18 cellular contexts compared by ENCODE assay signal in the genomic region with DNA sequence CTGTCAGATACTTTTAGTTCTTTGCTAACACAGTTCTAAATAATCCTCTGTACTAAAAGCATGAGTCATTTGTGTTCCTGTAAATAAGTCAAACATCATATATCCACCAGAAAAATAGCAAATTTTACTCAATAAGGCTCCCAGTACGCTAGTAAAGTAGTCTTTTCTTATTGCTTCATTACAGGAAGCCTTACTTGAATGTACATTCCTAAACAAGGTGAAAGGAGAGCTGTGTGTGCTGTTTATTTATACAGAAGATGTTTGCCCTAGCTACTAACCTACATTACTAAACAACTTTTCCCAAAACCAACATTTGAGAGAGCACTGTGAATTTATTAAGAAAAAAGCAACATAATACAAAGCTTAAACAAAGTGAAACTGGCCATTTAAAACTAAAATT.
"Had no signal": no experiment of that assay in that cellular context is flagged by ENCODE, and none has a peak within 500 bp of the region (broad histone marks: within the 10 kb centered on the region; RNA-seq: fewer than 3 reads in every experiment).

No MANE protein-coding gene starts in this region.

- H3K27me3 Mint-ChIP-seq: activated naive CD8-positive, alpha-beta T cell; activated T-cell treated with anti-CD3 and anti-CD28 coated beads, Interleukin-2, amount 50 U/mL, for 24 hours; naive thymus-derived CD4-positive, alpha-beta T cell had no signal

- H3K27ac ChIP-seq: coronary artery, lower lobe of right lung had no signal

- ATAC-seq: activated CD4-positive, CD25-positive, alpha-beta regulatory T cell treated with anti-CD3 and anti-CD28 coated beads, Interleukin-2, amount 50 U/mL, for 24 hours; left cardiac atrium; lower lobe of right lung; naive thymus-derived CD4-positive, alpha-beta T cell; right cardiac atrium had no signal

- H3K27ac Mint-ChIP-seq: activated naive CD8-positive, alpha-beta T cell; activated T-cell treated with anti-CD3 and anti-CD28 coated beads, Interleukin-2, amount 50 U/mL, for 24 hours had no signal

- FAIRE-seq: TTC549 had no signal

- H3K9me3 ChIP-seq: lower lobe of right lung had no signal

- H3K4me1 ChIP-seq: lower lobe of right lung had no signal

- H3K4me3 ChIP-seq: coronary artery, lower lobe of right lung, smooth muscle cell had no signal

- H3K4me2 ChIP-seq: smooth muscle cell had no signal

- H3K4me3 Mint-ChIP-seq: activated naive CD8-positive, alpha-beta T cell; activated T-cell treated with anti-CD3 and anti-CD28 coated beads, Interleukin-2, amount 50 U/mL, for 24 hours; naive thymus-derived CD4-positive, alpha-beta T cell had no signal

- DNase-seq: activated effector memory CD4-positive, alpha-beta T cell treated with Interleukin-2 at 50 U/mL for 16 hours; activated T-cell treated with anti-CD3 and anti-CD28 coated beads, Interleukin-2, amount 50 U/mL, for 24 hours; anterior cingulate cortex; effector CD4-positive, alpha-beta T cell; hypothalamus; left cardiac atrium; lower lobe of right lung; naive thymus-derived CD4-positive, alpha-beta T cell; right cardiac atrium; stimulated activated naive CD4-positive, alpha-beta T cell; substantia nigra; T-helper 2 cell; trophoblast cell had no signal
